Comparison of ENCODE assay signal across 7 cellular contexts in genomic region chr1:161545005-161545731, GRCh38. TPM values are rescaled to one million over a fixed set of nuclear protein-coding genes. Genes with fewer than 3 reads are reported as not detected.
"Had no signal": no experiment of that assay in that cellular context is flagged by ENCODE, and none has a peak within 500 bp of the region (broad histone marks: within the 10 kb centered on the region; RNA-seq: fewer than 3 reads in every experiment).

No MANE protein-coding gene starts in this region.

RNA-seq across cellular contexts. Expression of gene FCGR3A, which starts 4.5 kb away (rescaled TPM):
- total RNA-seq: activated naive CD8-positive, alpha-beta T cell treated with anti-CD3 and anti-CD28 coated beads for 36 hours; cardiac muscle cell; dermis microvascular lymphatic vessel endothelial cell; endodermal cell; fibroblast of lung; foreskin keratinocyte; osteocyte had no signal
- polyA plus RNA-seq: cardiac muscle cell, fibroblast of lung, foreskin keratinocyte had no signal

RNA-seq across cellular contexts. Expression of gene HSPA6, which starts 20.8 kb away (rescaled TPM):
- total RNA-seq: cardiac muscle cell, endodermal cell, osteocyte had no signal
- polyA plus RNA-seq: cardiac muscle cell had no signal

RNA-seq across cellular contexts. Expression of gene FCGR2A, which starts 39.9 kb away (rescaled TPM):
- total RNA-seq: activated naive CD8-positive, alpha-beta T cell treated with anti-CD3 and anti-CD28 coated beads for 36 hours; cardiac muscle cell; endodermal cell; foreskin keratinocyte; osteocyte had no signal
- polyA plus RNA-seq: cardiac muscle cell, foreskin keratinocyte had no signal
